In the genomic region with DNA sequence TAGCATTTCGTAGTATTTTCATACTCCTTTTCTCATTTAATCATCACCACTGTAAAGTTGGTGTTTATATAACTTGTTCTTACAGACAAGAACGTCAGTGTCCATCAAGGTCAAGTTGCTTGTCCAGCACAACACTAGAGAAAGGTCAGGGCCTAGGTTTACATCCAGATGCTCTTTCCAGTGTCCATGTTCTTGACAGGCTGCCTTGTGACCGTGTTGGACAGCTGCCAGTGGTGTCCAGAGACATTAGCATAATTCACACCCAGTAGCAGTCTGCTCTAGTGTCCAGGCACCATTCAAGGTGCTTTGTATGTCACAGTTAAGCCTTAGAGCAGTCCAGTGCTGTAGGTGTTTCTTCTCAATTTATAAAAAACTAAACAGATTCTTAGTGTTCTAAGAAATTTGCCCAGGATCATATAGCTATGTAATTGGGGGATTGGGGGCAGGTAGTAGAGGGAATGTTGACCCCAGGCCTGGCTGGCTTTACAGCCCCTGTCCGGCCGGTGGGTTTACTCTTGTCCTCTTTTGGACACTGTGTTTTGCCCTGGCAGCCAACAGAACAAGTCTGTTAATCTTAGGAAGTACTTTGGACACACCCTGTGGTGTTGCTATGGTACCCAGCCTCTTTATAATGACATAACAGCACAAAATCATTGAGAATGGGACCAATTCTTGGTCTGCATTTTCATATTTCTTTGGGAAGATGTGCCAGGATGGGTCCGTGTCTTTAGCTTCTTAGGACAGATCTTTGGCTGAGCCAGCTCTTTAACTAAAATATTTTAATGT, we compare ENCODE assay signal across 11 cellular contexts. TPM values are rescaled to one million over a fixed set of nuclear protein-coding genes. Genes with fewer than 3 reads are reported as not detected.
DNase-seq lines count a peak whose midpoint lies in the region; FAIRE-seq and TF ChIP-seq lines count a peak whose summit lies in the region.
"Had no signal": no experiment of that assay in that cellular context is flagged by ENCODE, and none has a peak within 500 bp of the region (broad histone marks: within the 10 kb centered on the region; RNA-seq: fewer than 3 reads in every experiment).

No MANE protein-coding gene starts in this region.

- H3K4me3 ChIP-seq in endothelial cell of umbilical vein (replicated peaks in 1 of 3; ENCODE audit: insufficient read depth in 1 of 3, low read depth in 1 of 3, low read length in 3 of 3) = no peak overlapping the region

- H3K4me1 ChIP-seq in endothelial cell of umbilical vein (ENCODE audit: control insufficient read depth, extremely low read depth, insufficient read depth, low read length) = peaks cover 9% of the 10 kb centered on the region
- H3K4me1 ChIP-seq: BE2C had no signal

- no peak overlapping the region for H3K4me2 ChIP-seq in endothelial cell of umbilical vein (ENCODE audit: insufficient read depth, low read length)

- H3K9me3 ChIP-seq in endothelial cell of umbilical vein (replicated peaks; ENCODE audit: control insufficient read depth, insufficient read depth, low read length) = no peaks in the 10 kb centered on the region
- H3K9me3 ChIP-seq: BE2C had no signal

- H3K9me3 Mint-ChIP-seq in activated naive CD4-positive, alpha-beta T cell treated with anti-CD3 and anti-CD28 coated beads, Interleukin-2, amount 10 ng/mL, durations not matched to agents 7 days and 5 days = no peaks in the 10 kb centered on the region
- H3K9me3 Mint-ChIP-seq in activated naive CD4-positive, alpha-beta T cell treated with anti-CD3 and anti-CD28 coated beads for 36 hours = no peaks in the 10 kb centered on the region
- no peaks in the 10 kb centered on the region for H3K9me3 Mint-ChIP-seq in type B pancreatic cell
- H3K9me3 Mint-ChIP-seq: activated T-cell treated with anti-CD3 and anti-CD28 coated beads, Interleukin-2, amount 50 U/mL, for 24 hours had no signal

- no peak overlapping the region for H3K9ac ChIP-seq in endothelial cell of umbilical vein (replicated peaks; ENCODE audit: extremely low read depth, insufficient read depth, low read length)

- H3K36me3 Mint-ChIP-seq in activated naive CD4-positive, alpha-beta T cell treated with anti-CD3 and anti-CD28 coated beads, Interleukin-2, amount 10 ng/mL, durations not matched to agents 7 days and 5 days = peaks cover 33% of the 10 kb centered on the region
- peaks cover 46% of the 10 kb centered on the region for H3K36me3 Mint-ChIP-seq in activated naive CD4-positive, alpha-beta T cell treated with anti-CD3 and anti-CD28 coated beads for 36 hours (ENCODE audit: low read depth)
- H3K36me3 Mint-ChIP-seq in type B pancreatic cell = peaks cover 23% of the 10 kb centered on the region

- peaks cover 3 to 4% of the 10 kb centered on the region in 2 experiments for H3K36me3 ChIP-seq in endothelial cell of umbilical vein (ENCODE audit: control insufficient read depth in 2 of 2, extremely low read depth in 1 of 2, insufficient read depth in 2 of 2, low read length in 2 of 2)
- H3K36me3 ChIP-seq: BE2C had no signal

- peaks cover 8% of the 10 kb centered on the region for H4K20me1 ChIP-seq in endothelial cell of umbilical vein (replicated peaks; ENCODE audit: control insufficient read depth, extremely low read depth, insufficient read depth, low read length)

- H3K4me1 Mint-ChIP-seq in activated naive CD4-positive, alpha-beta T cell treated with anti-CD3 and anti-CD28 coated beads, Interleukin-2, amount 10 ng/mL, durations not matched to agents 7 days and 5 days = peaks cover 63% of the 10 kb centered on the region
- peaks cover 87% of the 10 kb centered on the region for H3K4me1 Mint-ChIP-seq in activated naive CD4-positive, alpha-beta T cell treated with anti-CD3 and anti-CD28 coated beads for 36 hours (ENCODE audit: low read depth)
- H3K4me1 Mint-ChIP-seq in type B pancreatic cell (ENCODE audit: unreplicated experiment) = peaks cover 48% of the 10 kb centered on the region

- no peak overlapping the region for H2AFZ ChIP-seq in endothelial cell of umbilical vein (ENCODE audit: low read depth, low read length)

- no peaks in the 10 kb centered on the region for H3K27me3 ChIP-seq in endothelial cell of umbilical vein (ENCODE audit: control insufficient read depth in 2 of 2, insufficient read depth in 2 of 2, low read length in 2 of 2)
- H3K27me3 ChIP-seq: BE2C had no signal

- peak; percentile 60 for FAIRE-seq in endothelial cell of umbilical vein (lab: Jason Lieb, UNC)

- DNase-seq in activated naive CD4-positive, alpha-beta T cell treated with anti-CD3 and anti-CD28 coated beads, Interleukin-2, amount 10 ng/mL, durations not matched to agents 7 days and 5 days = no peak
- no peak for DNase-seq in activated naive CD4-positive, alpha-beta T cell treated with anti-CD3 and anti-CD28 coated beads for 36 hours
- DNase-seq in endothelial cell of umbilical vein (ENCODE audit: low read depth, low spot score) = no peak
- DNase-seq in medulla oblongata (ENCODE audit: extremely low spot score) = peak; percentile 71
- no peak for DNase-seq in type B pancreatic cell (ENCODE audit: extremely low spot score, unreplicated experiment)
- DNase-seq in GM10248 (ENCODE audit: extremely low spot score) = no peak
- DNase-seq in NCI-H774 (lab: John Stamatoyannopoulos, UW) = no peak
- no peak for DNase-seq in NCI-H526 (lab: John Stamatoyannopoulos, UW)
- DNase-seq: activated T-cell treated with anti-CD3 and anti-CD28 coated beads, Interleukin-2, amount 50 U/mL, for 24 hours; BE2C; stimulated activated naive CD4-positive, alpha-beta T cell treated with Interleukin-2 at 50 U/mL for 16 hours had no signal

- POLR2A ChIA-PET in endothelial cell of umbilical vein (lab: Charles Lee) = no interaction called here
- POLR2A ChIA-PET in GM10248 (lab: Yijun Ruan, JAX) = no interaction called here

- H3K4me3 Mint-ChIP-seq in activated naive CD4-positive, alpha-beta T cell treated with anti-CD3 and anti-CD28 coated beads, Interleukin-2, amount 10 ng/mL, durations not matched to agents 7 days and 5 days = no peak overlapping the region
- no peak overlapping the region for H3K4me3 Mint-ChIP-seq in activated naive CD4-positive, alpha-beta T cell treated with anti-CD3 and anti-CD28 coated beads for 36 hours
- no peak overlapping the region for H3K4me3 Mint-ChIP-seq in type B pancreatic cell
- H3K4me3 Mint-ChIP-seq: activated T-cell treated with anti-CD3 and anti-CD28 coated beads, Interleukin-2, amount 50 U/mL, for 24 hours had no signal

- intact Hi-C loops in activated naive CD4-positive, alpha-beta T cell treated with anti-CD3 and anti-CD28 coated beads for 36 hours (cut with micrococcal nuclease) = loop anchor here (10.0 kb wide), 1 partner anchor 445 kb away; no protein-coding TSS in a partner anchor
- intact Hi-C loops in endothelial cell of umbilical vein (cut with micrococcal nuclease) = loop anchor here (10.0 kb wide), 4 partner anchors 215 to 545 kb away; a partner anchor contains a TSS

- peaks cover 94% of the 10 kb centered on the region for H3K79me2 ChIP-seq in endothelial cell of umbilical vein (ENCODE audit: control insufficient read depth, insufficient read depth, low read length)

- no peak overlapping the region for H3K27ac ChIP-seq in endothelial cell of umbilical vein (ENCODE audit: insufficient read depth, low read depth, low read length)

- TF ChIP-seq POLR2A in endothelial cell of umbilical vein (IDR thresholded peaks at IDR 0.05; ENCODE audit: low read depth, low read length) = no peak

- peak overlapping the region; percentile 22 for H3K27ac Mint-ChIP-seq in activated naive CD4-positive, alpha-beta T cell treated with anti-CD3 and anti-CD28 coated beads, Interleukin-2, amount 10 ng/mL, durations not matched to agents 7 days and 5 days
- H3K27ac Mint-ChIP-seq in activated naive CD4-positive, alpha-beta T cell treated with anti-CD3 and anti-CD28 coated beads for 36 hours = no peak overlapping the region
- H3K27ac Mint-ChIP-seq in type B pancreatic cell = peak overlapping the region; percentile 19
- H3K27ac Mint-ChIP-seq: activated T-cell treated with anti-CD3 and anti-CD28 coated beads, Interleukin-2, amount 50 U/mL, for 24 hours had no signal

- dilution Hi-C loops in endothelial cell of umbilical vein (cut with MboI; ENCODE audit: extremely low pct_ligation_motif_present, low sequenced_read_pairs) = no loop called here

- TF ChIP-seq CTCF in endothelial cell of umbilical vein (IDR thresholded peaks at IDR 0.05; ENCODE audit: extremely low read depth in 1 of 2, insufficient read depth in 1 of 2, low read depth in 1 of 2, low read length in 2 of 2) = no peak
- no peak for TF ChIP-seq CTCF in type B pancreatic cell (conservative IDR thresholded peaks at IDR 0.05)
- TF ChIP-seq CTCF in GM10248 (IDR thresholded peaks at IDR 0.05; ENCODE audit: control extremely low read depth, extremely low read depth, low read depth, missing control alignments) = no peak

- H3K27me3 Mint-ChIP-seq in activated naive CD4-positive, alpha-beta T cell treated with anti-CD3 and anti-CD28 coated beads, Interleukin-2, amount 10 ng/mL, durations not matched to agents 7 days and 5 days = no peaks in the 10 kb centered on the region
- no peaks in the 10 kb centered on the region for H3K27me3 Mint-ChIP-seq in activated naive CD4-positive, alpha-beta T cell treated with anti-CD3 and anti-CD28 coated beads for 36 hours (ENCODE audit: low read depth)
- H3K27me3 Mint-ChIP-seq in type B pancreatic cell = no peaks in the 10 kb centered on the region
- H3K27me3 Mint-ChIP-seq: activated T-cell treated with anti-CD3 and anti-CD28 coated beads, Interleukin-2, amount 50 U/mL, for 24 hours had no signal

- H3K9me1 ChIP-seq in endothelial cell of umbilical vein (replicated peaks; ENCODE audit: control insufficient read depth, extremely low read depth, insufficient read depth, low read length) = no peaks in the 10 kb centered on the region

- BruUV-seq in endothelial cell of umbilical vein (replicated peaks; lab: Mats Ljungman, UMichigan) = no TSS peak

- CTCF ChIA-PET in activated naive CD4-positive, alpha-beta T cell treated with anti-CD3 and anti-CD28 coated beads, Interleukin-2, amount 10 ng/mL, durations not matched to agents 7 days and 5 days (lab: Charles Lee) = no interaction called here
- CTCF ChIA-PET in activated naive CD4-positive, alpha-beta T cell treated with anti-CD3 and anti-CD28 coated beads for 36 hours (lab: Charles Lee) = no interaction called here
- CTCF ChIA-PET in endothelial cell of umbilical vein (lab: Charles Lee) = interaction anchor here (1.8 kb wide), 1 partner anchor 63 kb away, joined by 6 read pairs; no protein-coding TSS in a partner anchor
- CTCF ChIA-PET in GM10248 (lab: Yijun Ruan, JAX) = interaction anchor here (1.1 to 3.2 kb wide), 4 partner anchors 16 to 342 kb away, joined by 3 to 13 read pairs (median 4); no protein-coding TSS in a partner anchor

RNA-seq across cellular contexts. Expression of a gene that starts 8.0 kb away (rescaled TPM):
- total RNA-seq in activated naive CD4-positive, alpha-beta T cell treated with anti-CD3 and anti-CD28 coated beads for 36 hours = 10 to 100 TPM; 20.5 to 20.9 TPM
- total RNA-seq in endothelial cell of umbilical vein (17.5 TPM in 2 replicates), type B pancreatic cell (ENCODE audit: low replicate concordance) (28.3 and 28.9 TPM in 2 replicates)
- polyA plus RNA-seq in endothelial cell of umbilical vein = 9.9 and 10.2 TPM in 2 replicates
- polyA plus RNA-seq in endothelial cell of umbilical vein (2011; cell fraction: cytosol; rRNA removed) = 9.4 and 9.6 TPM in 2 replicates
- polyA plus RNA-seq in endothelial cell of umbilical vein (2011; cell fraction: nucleus; rRNA removed) = 15.2 and 15.6 TPM in 2 replicates
- polyA plus RNA-seq in endothelial cell of umbilical vein (2012) = 7.8 and 8.7 TPM in 2 replicates
- polyA minus RNA-seq in endothelial cell of umbilical vein = 16.0 and 18.0 TPM in 2 replicates
- polyA minus RNA-seq in endothelial cell of umbilical vein (2011; cell fraction: cytosol; rRNA and poly(A)+ RNA removed) = 9.1 TPM
- polyA minus RNA-seq in endothelial cell of umbilical vein (2011; cell fraction: nucleus; rRNA and poly(A)+ RNA removed) = 9.8 and 10.7 TPM in 2 replicates

Comparison
In these comparisons a context has a peak if more than half of its experiments do, and no peak if none do; other contexts are left out.
1. CTCF ChIA-PET loops: an anchor here in endothelial cell of umbilical vein (1.8 kb wide) and GM10248 (1.1 to 3.2 kb wide); none called in activated naive CD4-positive, alpha-beta T cell treated with anti-CD3 and anti-CD28 coated beads, Interleukin-2, amount 10 ng/mL, durations not matched to agents 7 days and 5 days and activated naive CD4-positive, alpha-beta T cell treated with anti-CD3 and anti-CD28 coated beads for 36 hours.